Comparison of ENCODE assay signal across 15 cellular contexts in genomic region chr7:2283074-2283473, GRCh38. TPM values are rescaled to one million over a fixed set of nuclear protein-coding genes. Genes with fewer than 3 reads are reported as not detected.
DNase-seq lines count a peak whose midpoint lies in the region; ATAC-seq and TF ChIP-seq lines count a peak whose summit lies in the region.
"Had no signal": no experiment of that assay in that cellular context is flagged by ENCODE, and none has a peak within 500 bp of the region (broad histone marks: within the 10 kb centered on the region; RNA-seq: fewer than 3 reads in every experiment).

No MANE protein-coding gene starts in this region.

- no peaks in the 10 kb centered on the region for H3K9me3 Mint-ChIP-seq in GM23338
- H3K9me3 Mint-ChIP-seq in activated CD8-positive, alpha-beta T cell treated with anti-CD3 and anti-CD28 coated beads for 36 hours: no peaks in the 10 kb centered on the region
- H3K9me3 Mint-ChIP-seq: CD4-positive, CD25-positive, alpha-beta regulatory T cell had no signal

- intact Hi-C loops in activated CD8-positive, alpha-beta T cell treated with anti-CD3 and anti-CD28 coated beads for 36 hours (cut with micrococcal nuclease): no loop called here

- no peak overlapping the region for H3K4me2 ChIP-seq in GM23338
- H3K4me2 ChIP-seq in trophoblast cell (ENCODE audit: low read length): no peak overlapping the region

- H4K20me1 ChIP-seq in GM23338 (replicated peaks; ENCODE audit: insufficient read depth): no peaks in the 10 kb centered on the region; the same call in 1 of the 2 replicates

- no peak overlapping the region for H4K91ac ChIP-seq in trophoblast cell (ENCODE audit: low read depth, low read length)

- no peak overlapping the region for H4K8ac ChIP-seq in trophoblast cell (ENCODE audit: low read depth, low read length)

- no peak overlapping the region for H3K27ac ChIP-seq in GM23338 (ENCODE audit: low read depth)
- peak overlapping the region; percentile 3 for H3K27ac ChIP-seq in duodenal mucosa (ENCODE audit: low read depth, low read length)
- H3K27ac ChIP-seq in trophoblast cell (ENCODE audit: low read depth, low read length): no peak overlapping the region

- no peak overlapping the region for H3K4ac ChIP-seq in trophoblast cell (ENCODE audit: low read depth, low read length)

- no peaks in the 10 kb centered on the region; the same call in 1 of the 2 replicates for H3K4me1 ChIP-seq in GM23338 (ENCODE audit: insufficient read depth)
- peaks cover 16 to 23% of the 10 kb centered on the region in 2 donors for H3K4me1 ChIP-seq in duodenal mucosa (ENCODE audit: control insufficient read depth in 1 of 2, insufficient read depth in 2 of 2, low read length in 2 of 2)
- no peaks in the 10 kb centered on the region for H3K4me1 ChIP-seq in trophoblast cell (ENCODE audit: control insufficient read depth in 1 of 2, insufficient read depth in 2 of 2, low read length in 2 of 2)

- no peak overlapping the region for H3K14ac ChIP-seq in trophoblast cell (ENCODE audit: low read length)

- H3K9ac ChIP-seq in duodenal mucosa (ENCODE audit: low read depth in 1 of 2, low read length in 2 of 2) (no peak overlapping the region), trophoblast cell (ENCODE audit: low read length) (no peak overlapping the region)

- H3K27me3 ChIP-seq in GM23338 (ENCODE audit: insufficient read depth): no peaks in the 10 kb centered on the region
- no peaks in the 10 kb centered on the region for H3K27me3 ChIP-seq in duodenal mucosa (ENCODE audit: control insufficient read depth in 1 of 2, insufficient read depth in 2 of 2, low read length in 2 of 2)
- H3K27me3 ChIP-seq in trophoblast cell (ENCODE audit: insufficient read depth, low read length): no peaks in the 10 kb centered on the region

- peaks cover 8% of the 10 kb centered on the region for H3K27me3 Mint-ChIP-seq in GM23338 (ENCODE audit: insufficient read depth, low read depth, poor library complexity)
- H3K27me3 Mint-ChIP-seq in activated CD8-positive, alpha-beta T cell treated with anti-CD3 and anti-CD28 coated beads for 36 hours: no peaks in the 10 kb centered on the region
- H3K27me3 Mint-ChIP-seq: CD4-positive, CD25-positive, alpha-beta regulatory T cell had no signal

- H2BK5ac ChIP-seq in trophoblast cell (ENCODE audit: low read depth, low read length, poor library complexity): no peak overlapping the region

- H3K36me3 Mint-ChIP-seq in GM23338 (ENCODE audit: low read depth): no peaks in the 10 kb centered on the region
- H3K36me3 Mint-ChIP-seq in activated CD8-positive, alpha-beta T cell treated with anti-CD3 and anti-CD28 coated beads for 36 hours (ENCODE audit: low read depth): no peaks in the 10 kb centered on the region
- H3K36me3 Mint-ChIP-seq: CD4-positive, CD25-positive, alpha-beta regulatory T cell had no signal

- no peak overlapping the region for H3K4me3 Mint-ChIP-seq in GM23338
- no peak overlapping the region for H3K4me3 Mint-ChIP-seq in activated CD8-positive, alpha-beta T cell treated with anti-CD3 and anti-CD28 coated beads for 36 hours
- H3K4me3 Mint-ChIP-seq: CD4-positive, CD25-positive, alpha-beta regulatory T cell had no signal

- no peak overlapping the region for H2BK120ac ChIP-seq in trophoblast cell (ENCODE audit: insufficient read depth, low read length, poor library complexity)

- H3K23ac ChIP-seq in trophoblast cell (ENCODE audit: low read length): no peak overlapping the region

- no CpG with 5 or more reads among the region's 20 CpGs for WGBS in trophoblast cell (ENCODE audit: extremely low coverage, insufficient coverage, insufficient read length)

- H3K27ac Mint-ChIP-seq in GM23338: no peak overlapping the region
- H3K27ac Mint-ChIP-seq in activated CD8-positive, alpha-beta T cell treated with anti-CD3 and anti-CD28 coated beads for 36 hours: no peak overlapping the region
- H3K27ac Mint-ChIP-seq: CD4-positive, CD25-positive, alpha-beta regulatory T cell had no signal

- H3K4me3 ChIP-seq in GM23338 (no peak overlapping the region), duodenal mucosa (ENCODE audit: low read depth in 1 of 2, low read length in 2 of 2) (no peak overlapping the region), trophoblast cell (ENCODE audit: low read depth, low read length) (no peak overlapping the region)

- CTCF ChIA-PET in activated CD8-positive, alpha-beta T cell treated with anti-CD3 and anti-CD28 coated beads for 36 hours (lab: Charles Lee): no interaction called here

- no peak overlapping the region for H2AK5ac ChIP-seq in trophoblast cell (ENCODE audit: low read length)

- H3F3A ChIP-seq in GM23338 (replicated peaks; ENCODE audit: low read depth): no peaks in the 10 kb centered on the region

- no peaks in the 10 kb centered on the region for H3K79me1 ChIP-seq in trophoblast cell (ENCODE audit: low read length)

- H3K9me2 ChIP-seq in GM23338 (ENCODE audit: insufficient read depth): no peaks in the 10 kb centered on the region

- peaks cover 12% of the 10 kb centered on the region; the same call in 2 of the 3 replicates for H3K4me1 Mint-ChIP-seq in GM23338
- H3K4me1 Mint-ChIP-seq in activated CD8-positive, alpha-beta T cell treated with anti-CD3 and anti-CD28 coated beads for 36 hours (ENCODE audit: low read depth): no peaks in the 10 kb centered on the region

- peak; percentile 64 for ATAC-seq in GM23338
- ATAC-seq in activated CD8-positive, alpha-beta T cell treated with anti-CD3 and anti-CD28 coated beads for 36 hours: no peak

- H4K12ac ChIP-seq in trophoblast cell (ENCODE audit: low read depth, low read length): no peak overlapping the region

- POLR2A ChIA-PET in activated CD8-positive, alpha-beta T cell treated with anti-CD3 and anti-CD28 coated beads for 36 hours (lab: Charles Lee): no interaction called here

- H2AFZ ChIP-seq in GM23338: no peak overlapping the region
- no peak overlapping the region for H2AFZ ChIP-seq in trophoblast cell (ENCODE audit: insufficient read depth, low read length, poor library complexity)

- H3K36me3 ChIP-seq in GM23338 (ENCODE audit: insufficient read depth) (no peaks in the 10 kb centered on the region), duodenal mucosa (ENCODE audit: control insufficient read depth in 1 of 2, insufficient read depth in 2 of 2, low read length in 2 of 2) (peaks cover 0 to under 1% of the 10 kb centered on the region in 2 donors), trophoblast cell (ENCODE audit: control insufficient read depth in 1 of 2, insufficient read depth in 2 of 2, low read length in 2 of 2) (peaks cover 0 to under 1% of the 10 kb centered on the region in 2 experiments)

- TF ChIP-seq CTCF in GM23338 (conservative IDR thresholded peaks at IDR 0.05; ENCODE audit: low read depth in 2 of 2): no peak
- TF ChIP-seq CTCF in activated CD8-positive, alpha-beta T cell treated with anti-CD3 and anti-CD28 coated beads for 36 hours (IDR thresholded peaks at IDR 0.05): no peak

- no peaks in the 10 kb centered on the region for H3K9me3 ChIP-seq in duodenal mucosa (ENCODE audit: control insufficient read depth in 1 of 2, low read length in 2 of 2)
- no peaks in the 10 kb centered on the region for H3K9me3 ChIP-seq in trophoblast cell (ENCODE audit: insufficient read depth, low read depth, low read length)

- H3K18ac ChIP-seq in trophoblast cell (ENCODE audit: low read length): peak overlapping the region; percentile 33

- H2BK12ac ChIP-seq in trophoblast cell (ENCODE audit: low read length): no peak overlapping the region

- peak; percentile 2 for DNase-seq in AG08396 (ENCODE audit: low spot score)
- DNase-seq in GM23338 (ENCODE audit: low spot score): no peak
- DNase-seq in trophoblast cell: no peak
- no peak for DNase-seq in T1000 (lab: John Stamatoyannopoulos, UW)
- DNase-seq in activated CD8-positive, alpha-beta T cell treated with anti-CD3 and anti-CD28 coated beads for 36 hours: no peak
- no peak for DNase-seq in mucosa of gallbladder (ENCODE audit: low spot score)
- DNase-seq in hepatic stellate cell (ENCODE audit: low spot score): no peak
- DNase-seq: Calu3; CD4-positive, CD25-positive, alpha-beta regulatory T cell; DMS79; NCI-H187 treated with DMSO at 0.1 percent for 48 hours; NCI-H446 treated with DMSO at 0.1 percent for 48 hours; NCI-H774; SHP77 had no signal

- H3K79me2 ChIP-seq in GM23338 (replicated peaks; ENCODE audit: insufficient read depth) (peaks cover 31% of the 10 kb centered on the region), trophoblast cell (ENCODE audit: control insufficient read depth, insufficient read depth, low read length, poor library complexity) (no peaks in the 10 kb centered on the region)

TF ChIP-seq in GM23338, 12 proteins besides CTCF, POLR2A, EP300 and RAD21 (continues in another document):
- TF ChIP-seq CREB1 (CRISPR knock-in tag; IDR thresholded peaks at IDR 0.05; ENCODE audit: low read depth) (no peak), POLR2AphosphoS5 (IDR thresholded peaks at IDR 0.05; ENCODE audit: low read depth) (no peak), ZNF114 (CRISPR knock-in tag; IDR thresholded peaks at IDR 0.05) (no peak), EZH2phosphoT487 (IDR thresholded peaks at IDR 0.05; ENCODE audit: unreplicated experiment) (no peak)

RNA-seq across cellular contexts. Expression of gene SNX8, which starts 31.2 kb away (rescaled TPM):
- 15.6 and 44.3 TPM in 2 replicates for total RNA-seq in GM23338 (2014; rRNA removed; shearing (Covaris generic))
- polyA plus RNA-seq in GM23338 (2016; fragmentation: Nextera tagmentation; extraction: Ambion mirVana): 49.1 and 50.9 TPM in 2 replicates
- 16.1 and 16.4 TPM in 2 replicates for polyA plus RNA-seq in trophoblast cell (2013)
- 10 to 100 TPM; 31.7 to 36.8 TPM for total RNA-seq in activated CD8-positive, alpha-beta T cell treated with anti-CD3 and anti-CD28 coated beads for 36 hours
- total RNA-seq in mucosa of gallbladder: 20.5 TPM

RNA-seq across cellular contexts. Expression of gene NUDT1, which starts 41.0 kb away (rescaled TPM):
- 54.5 and 66.8 TPM in 2 replicates for total RNA-seq in GM23338 (2014; rRNA removed; shearing (Covaris generic))
- polyA plus RNA-seq in GM23338 (2016; fragmentation: Nextera tagmentation; extraction: Ambion mirVana): 151 and 163 TPM in 2 replicates
- polyA plus RNA-seq in trophoblast cell (2013): 23.2 and 26.4 TPM in 2 replicates
- total RNA-seq in activated CD8-positive, alpha-beta T cell treated with anti-CD3 and anti-CD28 coated beads for 36 hours: 10 to 100 TPM; 90.2 to 93.9 TPM
- total RNA-seq in mucosa of gallbladder: 11.6 TPM

RNA-seq across cellular contexts. Expression of gene MRM2, which starts 41.1 kb away (rescaled TPM):
- 25.3 and 30.0 TPM in 2 replicates for total RNA-seq in GM23338 (2014; rRNA removed; shearing (Covaris generic))
- 37.8 and 41.1 TPM in 2 replicates for polyA plus RNA-seq in GM23338 (2016; fragmentation: Nextera tagmentation; extraction: Ambion mirVana)
- polyA plus RNA-seq in trophoblast cell (2013): 21.4 and 22.1 TPM in 2 replicates
- total RNA-seq in activated CD8-positive, alpha-beta T cell treated with anti-CD3 and anti-CD28 coated beads for 36 hours: 10 to 100 TPM; 30.3 to 31.9 TPM
- 21.4 TPM for total RNA-seq in mucosa of gallbladder

RNA-seq across cellular contexts. Expression of gene MAD1L1, which starts 50.3 kb away (rescaled TPM):
- 59.3 and 87.1 TPM in 2 replicates for total RNA-seq in GM23338 (2014; rRNA removed; shearing (Covaris generic))
- polyA plus RNA-seq in GM23338 (2016; fragmentation: Nextera tagmentation; extraction: Ambion mirVana): 40.3 and 42.9 TPM in 2 replicates
- 23.7 and 24.6 TPM in 2 replicates for polyA plus RNA-seq in trophoblast cell (2013)
- 10 to 100 TPM; 40.0 to 44.7 TPM for total RNA-seq in activated CD8-positive, alpha-beta T cell treated with anti-CD3 and anti-CD28 coated beads for 36 hours
- total RNA-seq in mucosa of gallbladder: 50.5 TPM
